8 cellular contexts compared by ENCODE assay signal in genomic region chrX:151396042-151396826, GRCh38. TPM values are rescaled to one million over a fixed set of nuclear protein-coding genes. Genes with fewer than 3 reads are reported as not detected.
DNase-seq lines count a peak whose midpoint lies in the region; ATAC-seq and TF ChIP-seq lines count a peak whose summit lies in the region.

No MANE protein-coding gene starts in this region.

- H3K36me3 Mint-ChIP-seq in activated CD4-positive, alpha-beta memory T cell treated with anti-CD3 and anti-CD28 coated beads, Interleukin-2, amount 10 ng/mL, durations not matched to agents 7 days and 5 days (ENCODE audit: low read depth) = peaks cover 23% of the 10 kb centered on the region

- no peaks in the 10 kb centered on the region for H3K4me1 ChIP-seq in muscle layer of colon (ENCODE audit: insufficient read depth, low read length)
- H3K4me1 ChIP-seq in thoracic aorta (ENCODE audit: control insufficient read depth in 1 of 2, low read depth in 2 of 2) = peaks cover 4 to 15% of the 10 kb centered on the region in 2 donors

- H3K27ac Mint-ChIP-seq in activated CD4-positive, alpha-beta memory T cell treated with anti-CD3 and anti-CD28 coated beads, Interleukin-2, amount 10 ng/mL, durations not matched to agents 7 days and 5 days = peak overlapping the region; percentile 92

- peak; percentile 81 for DNase-seq in NCI-H2029 (lab: John Stamatoyannopoulos, UW)
- no peak for DNase-seq in NCI-H2029 treated with DMSO at 0.1 percent for 48 hours (lab: John Stamatoyannopoulos, UW)
- peak; percentile 10 for DNase-seq in NCI-H2171 (lab: John Stamatoyannopoulos, UW)
- peak; percentile 47 for DNase-seq in activated CD4-positive, alpha-beta memory T cell treated with anti-CD3 and anti-CD28 coated beads, Interleukin-2, amount 10 ng/mL, durations not matched to agents 7 days and 5 days
- DNase-seq in epithelial cell of esophagus (ENCODE audit: low read depth) = peak; percentile 65
- DNase-seq in thoracic aorta (ENCODE audit: low spot score) = peak; percentile 4

- CTCF ChIA-PET in activated CD4-positive, alpha-beta memory T cell treated with anti-CD3 and anti-CD28 coated beads, Interleukin-2, amount 10 ng/mL, durations not matched to agents 7 days and 5 days (lab: Charles Lee) = interaction anchor here (3.3 kb wide), 1 partner anchor 36 kb away, joined by 10 read pairs; no protein-coding TSS in a partner anchor

- H3K36me3 ChIP-seq in muscle layer of colon (ENCODE audit: insufficient read depth, low read length) (no peaks in the 10 kb centered on the region), thoracic aorta (no peaks in the 10 kb centered on the region)

- TF ChIP-seq CTCF in epithelial cell of esophagus (IDR thresholded peaks at IDR 0.05; ENCODE audit: insufficient read depth, low read depth, low read length, missing control alignments) = no peak
- TF ChIP-seq CTCF in thoracic aorta (IDR thresholded peaks at IDR 0.05) = no peak

- peaks cover 61% of the 10 kb centered on the region for H3K4me1 Mint-ChIP-seq in activated CD4-positive, alpha-beta memory T cell treated with anti-CD3 and anti-CD28 coated beads, Interleukin-2, amount 10 ng/mL, durations not matched to agents 7 days and 5 days

- ATAC-seq in HG02840 (IDR thresholded peaks at IDR 0.05; ENCODE audit: low FRiP score, unreplicated experiment) (peak; percentile 23), thoracic aorta (ENCODE audit: insufficient number of reproducible peaks, low FRiP score, low read depth) (peak; percentile 44)

- no peaks in the 10 kb centered on the region for H3K27me3 Mint-ChIP-seq in activated CD4-positive, alpha-beta memory T cell treated with anti-CD3 and anti-CD28 coated beads, Interleukin-2, amount 10 ng/mL, durations not matched to agents 7 days and 5 days

- H3K27me3 ChIP-seq in muscle layer of colon (ENCODE audit: control insufficient read depth in 1 of 2, insufficient read depth in 2 of 2, low read length in 2 of 2) (no peaks in the 10 kb centered on the region), thoracic aorta (replicated peaks; ENCODE audit: insufficient read depth) (no peaks in the 10 kb centered on the region)

- H3K9me3 Mint-ChIP-seq in activated CD4-positive, alpha-beta memory T cell treated with anti-CD3 and anti-CD28 coated beads, Interleukin-2, amount 10 ng/mL, durations not matched to agents 7 days and 5 days = no peaks in the 10 kb centered on the region

- POLR2A ChIA-PET in activated CD4-positive, alpha-beta memory T cell treated with anti-CD3 and anti-CD28 coated beads, Interleukin-2, amount 10 ng/mL, durations not matched to agents 7 days and 5 days (lab: Charles Lee) = interaction anchor here (1.3 kb wide), 1 partner anchor 13 kb away, joined by 3 read pairs; no protein-coding TSS in a partner anchor

- H3K9me3 ChIP-seq in muscle layer of colon (ENCODE audit: low read length) = no peaks in the 10 kb centered on the region
- no peaks in the 10 kb centered on the region for H3K9me3 ChIP-seq in thoracic aorta

- peak overlapping the region; percentile 50 for H3K9ac ChIP-seq in muscle layer of colon (ENCODE audit: low read length)

- peak overlapping the region; percentile 54 for H3K4me3 ChIP-seq in epithelial cell of esophagus (ENCODE audit: low read length)
- H3K4me3 ChIP-seq in muscle layer of colon (ENCODE audit: low read depth in 1 of 2, low read length in 2 of 2) = peak overlapping the region; percentile 0 to 62
- H3K4me3 ChIP-seq in thoracic aorta = peak overlapping the region; percentile 88

- H3K27ac ChIP-seq in muscle layer of colon (ENCODE audit: low read depth, low read length) (peak overlapping the region; percentile 88), thoracic aorta (peak overlapping the region; percentile 94)

- H3K4me3 Mint-ChIP-seq in activated CD4-positive, alpha-beta memory T cell treated with anti-CD3 and anti-CD28 coated beads, Interleukin-2, amount 10 ng/mL, durations not matched to agents 7 days and 5 days = peak overlapping the region; percentile 92

RNA-seq across cellular contexts. Expression of gene VMA21, which starts 0.8 kb away (rescaled TPM):
- total RNA-seq in activated CD4-positive, alpha-beta memory T cell treated with anti-CD3 and anti-CD28 coated beads, Interleukin-2, amount 10 ng/mL, durations not matched to agents 7 days and 5 days = 10 to 100 TPM; 39.8 to 40.3 TPM
- 10 to 100 TPM; 22.2 to 39.3 TPM for total RNA-seq in thoracic aorta

Comparison
In these comparisons a context has a peak if more than half of its experiments do, and no peak if none do; other contexts are left out.
1. H3K4me3 ChIP-seq: peak in every context shown above with its lines; median percentile 88 in thoracic aorta; 54 in epithelial cell of esophagus; 31 in muscle layer of colon.